27 cellular contexts compared by ENCODE assay signal in genomic region chr10:71807557-71808510, GRCh38. TPM values are rescaled to one million over a fixed set of nuclear protein-coding genes. Genes with fewer than 3 reads are reported as not detected.
"Had no signal": no experiment of that assay in that cellular context is flagged by ENCODE, and none has a peak within 500 bp of the region (broad histone marks: within the 10 kb centered on the region; RNA-seq: fewer than 3 reads in every experiment).

No MANE protein-coding gene starts in this region.

- H3K4me3 Mint-ChIP-seq: memory B cell; natural killer cell; stimulated activated memory B cell treated with anti-CD40 and anti-IgM and Interleukin-4, amounts not matched to agents 10 μg/mL and 1 μg/mL and 100 μg/mL, for 72 hours; type B pancreatic cell had no signal

- H3K4me3 ChIP-seq: esophagus muscularis mucosa, gastroesophageal sphincter, heart left ventricle, hepatocyte, lung, prostate gland, right atrium auricular region, smooth muscle cell, testis, tibial artery had no signal

- H3K36me3 Mint-ChIP-seq: memory B cell; natural killer cell; stimulated activated memory B cell treated with anti-CD40 and anti-IgM and Interleukin-4, amounts not matched to agents 10 μg/mL and 1 μg/mL and 100 μg/mL, for 72 hours; type B pancreatic cell had no signal

- H3K4me1 Mint-ChIP-seq: natural killer cell; stimulated activated memory B cell treated with anti-CD40 and anti-IgM and Interleukin-4, amounts not matched to agents 10 μg/mL and 1 μg/mL and 100 μg/mL, for 72 hours had no signal

- DNase-seq: cortex of kidney; effector CD8-positive, alpha-beta T cell; foreskin keratinocyte; kidney; natural killer cell; stimulated activated CD4-positive, alpha-beta T cell treated with anti-CD3 and anti-CD28 coated beads, Interleukin-2, amount 100 ng/mL, for 24 hours; stimulated activated CD4-positive, alpha-beta T cell treated with anti-CD3 and anti-CD28 coated beads, Interleukin-4, amount 100 ng/mL, for 4 hours; stimulated activated naive CD8-positive, alpha-beta T cell treated with anti-CD3 and anti-CD28 coated beads, Interleukin-15, Interleukin-2, amounts not matched to agents 100 U/mL and 50 U/mL, for 24 hours; substantia nigra; testis; tibial artery had no signal

- H3K9me3 ChIP-seq: esophagus muscularis mucosa, gastroesophageal sphincter, heart left ventricle, neutrophil, prostate gland, right atrium auricular region, testis, tibial artery had no signal

- H3K27ac Mint-ChIP-seq: memory B cell; natural killer cell; stimulated activated memory B cell treated with anti-CD40 and anti-IgM and Interleukin-4, amounts not matched to agents 10 μg/mL and 1 μg/mL and 100 μg/mL, for 72 hours; type B pancreatic cell had no signal

- H3K4me1 ChIP-seq: foreskin keratinocyte, prostate gland, testis had no signal

- H3K27me3 Mint-ChIP-seq: stimulated activated memory B cell treated with anti-CD40 and anti-IgM and Interleukin-4, amounts not matched to agents 10 μg/mL and 1 μg/mL and 100 μg/mL, for 72 hours had no signal

- H3K36me3 ChIP-seq: heart left ventricle, prostate gland, right atrium auricular region, tibial artery had no signal

- ATAC-seq: foreskin keratinocyte; gastroesophageal sphincter; heart left ventricle; left lobe of liver; natural killer cell; sciatic nerve; stimulated activated memory B cell treated with anti-CD40 and anti-IgM and Interleukin-4, amounts not matched to agents 10 μg/mL and 1 μg/mL and 100 μg/mL, for 72 hours; stimulated activated naive CD8-positive, alpha-beta T cell treated with anti-CD3 and anti-CD28 coated beads, Interleukin-15, Interleukin-2, amounts not matched to agents 100 U/mL and 50 U/mL, for 24 hours had no signal

- H3K27ac ChIP-seq: esophagus muscularis mucosa, foreskin keratinocyte, gastroesophageal sphincter, heart left ventricle, hepatocyte, neutrophil, parathyroid adenoma, prostate gland, right atrium auricular region, testis, tibial artery had no signal

- H3K9me3 Mint-ChIP-seq: memory B cell; natural killer cell; stimulated activated memory B cell treated with anti-CD40 and anti-IgM and Interleukin-4, amounts not matched to agents 10 μg/mL and 1 μg/mL and 100 μg/mL, for 72 hours; type B pancreatic cell had no signal

- H3K27me3 ChIP-seq: esophagus muscularis mucosa, gastroesophageal sphincter, right atrium auricular region, testis had no signal

RNA-seq across cellular contexts. Expression of gene VSIR, which starts 34.5 kb away (rescaled TPM):
- polyA plus RNA-seq: neural cell had no signal
